In genomic region chr3:71146673-71147072, GRCh38 we compare ENCODE assay signal across 1 cellular context.
TF ChIP-seq lines count a peak whose summit lies in the region.

No MANE protein-coding gene starts in this region.

TF ChIP-seq in WTC11, 78 proteins besides CTCF, POLR2A, EP300 and RAD21 (continued from another document):
- TF ChIP-seq ZNF281 (CRISPR knock-in tag; IDR thresholded peaks at IDR 0.05) (no peak), FOXP1 (CRISPR knock-in tag; IDR thresholded peaks at IDR 0.05; ENCODE audit: borderline replicate concordance) (no peak)
